ENCODE assay signal across 8 cellular contexts in genomic region chr2:235669983-235670962, GRCh38.
DNase-seq lines count a peak whose midpoint lies in the region; ATAC-seq and TF ChIP-seq lines count a peak whose summit lies in the region.

No MANE protein-coding gene starts in this region.

- H3K79me2 ChIP-seq in neural cell (replicated peaks; ENCODE audit: insufficient read depth, low read length): peaks cover 42% of the 10 kb centered on the region

- no peak overlapping the region for H2AFZ ChIP-seq in neural cell (ENCODE audit: low read depth, low read length)

- no peak overlapping the region for H3K4me3 Mint-ChIP-seq in T-helper 2 cell treated with Interferon-gamma antibody and Interleukin-4, amounts not matched to agents 5 μg/mL and 100 μg/mL, for 36 hours

- DNase-seq in HAP-1 (ENCODE audit: low spot score in 2 of 2) (no peak), RWPE2 (ENCODE audit: low spot score) (no peak), fibroblast of the conjunctiva (ENCODE audit: low read depth) (peak; percentile 61)
- DNase-seq in T-helper 2 cell treated with Interferon-gamma antibody and Interleukin-4, amounts not matched to agents 5 μg/mL and 100 μg/mL, for 36 hours (ENCODE audit: low spot score): no peak
- no peak for DNase-seq in activated CD4-positive, alpha-beta T cell treated with anti-CD3 and anti-CD28 coated beads, Interleukin-2, amount 50 U/mL, for 48 hours

- H3K27ac ChIP-seq in RWPE2 (ENCODE audit: poor library complexity, severe bottlenecking) (no peak overlapping the region), neural cell (ENCODE audit: low read length) (no peak overlapping the region)

- peak; percentile 42 for ATAC-seq in RWPE2 (ENCODE audit: low read depth)
- no peak for ATAC-seq in GM18519 (IDR thresholded peaks at IDR 0.05; ENCODE audit: low FRiP score, unreplicated experiment)
- ATAC-seq in GM18517 (IDR thresholded peaks at IDR 0.05; ENCODE audit: unreplicated experiment): no peak

- H3K36me3 ChIP-seq in HAP-1 (replicated peaks): no peaks in the 10 kb centered on the region
- no peaks in the 10 kb centered on the region for H3K36me3 ChIP-seq in RWPE2 (ENCODE audit: low read depth)
- no peaks in the 10 kb centered on the region for H3K36me3 ChIP-seq in neural cell (ENCODE audit: insufficient read depth, low read length)

- peaks cover 56% of the 10 kb centered on the region for H3K27me3 Mint-ChIP-seq in T-helper 2 cell treated with Interferon-gamma antibody and Interleukin-4, amounts not matched to agents 5 μg/mL and 100 μg/mL, for 36 hours (ENCODE audit: low read depth)

- no peak overlapping the region for H3K27ac Mint-ChIP-seq in T-helper 2 cell treated with Interferon-gamma antibody and Interleukin-4, amounts not matched to agents 5 μg/mL and 100 μg/mL, for 36 hours

- H3K4me1 ChIP-seq in HAP-1: peaks cover 10% of the 10 kb centered on the region
- H3K4me1 ChIP-seq in RWPE2 (ENCODE audit: insufficient read depth, poor library complexity, severe bottlenecking): peaks cover 20% of the 10 kb centered on the region

- H3K9me2 ChIP-seq in neural cell (ENCODE audit: insufficient read depth, low read length): no peaks in the 10 kb centered on the region

- H3K36me3 Mint-ChIP-seq in T-helper 2 cell treated with Interferon-gamma antibody and Interleukin-4, amounts not matched to agents 5 μg/mL and 100 μg/mL, for 36 hours (ENCODE audit: low read depth): no peaks in the 10 kb centered on the region

- H4K20me1 ChIP-seq in neural cell (ENCODE audit: insufficient read depth): peaks cover 29% of the 10 kb centered on the region

- peak overlapping the region; percentile 12; the same call in 1 of the 2 replicates for H3K4me3 ChIP-seq in HAP-1
- peak overlapping the region; percentile 54 for H3K4me3 ChIP-seq in RWPE2 (ENCODE audit: severe bottlenecking)
- peak overlapping the region; percentile 82 for H3K4me3 ChIP-seq in neural cell (ENCODE audit: low read length)

- TF ChIP-seq CTCF in RWPE2 (IDR thresholded peaks at IDR 0.05; ENCODE audit: poor library complexity, severe bottlenecking): peak; percentile 67
- TF ChIP-seq CTCF in neural cell (IDR thresholded peaks at IDR 0.05; ENCODE audit: poor library complexity, severe bottlenecking): peak; percentile 66

- no peak for TF ChIP-seq EP300 in neural cell (conservative IDR thresholded peaks at IDR 0.05; ENCODE audit: poor library complexity, severe bottlenecking)

- H3K4me1 Mint-ChIP-seq in T-helper 2 cell treated with Interferon-gamma antibody and Interleukin-4, amounts not matched to agents 5 μg/mL and 100 μg/mL, for 36 hours (ENCODE audit: low read depth): no peaks in the 10 kb centered on the region

- H3K9me3 Mint-ChIP-seq in T-helper 2 cell treated with Interferon-gamma antibody and Interleukin-4, amounts not matched to agents 5 μg/mL and 100 μg/mL, for 36 hours: no peaks in the 10 kb centered on the region

- H3F3A ChIP-seq in neural cell (ENCODE audit: insufficient read depth, low read length, poor library complexity, severe bottlenecking): no peaks in the 10 kb centered on the region

- in situ Hi-C loops in HAP-1 (cut with MboI; ENCODE audit: low sequenced_read_pairs): no loop called here

- H3K27me3 ChIP-seq in HAP-1 (ENCODE audit: low read depth) (no peaks in the 10 kb centered on the region), RWPE2 (ENCODE audit: insufficient read depth, poor library complexity, severe bottlenecking) (no peaks in the 10 kb centered on the region), neural cell (ENCODE audit: insufficient read depth, low read depth, low read length) (peaks cover 8% of the 10 kb centered on the region)

- H3K9ac ChIP-seq in neural cell (ENCODE audit: low read length): peak overlapping the region; percentile 56

- peak; percentile 69 for TF ChIP-seq RAD21 in neural cell (conservative IDR thresholded peaks at IDR 0.05)

- no peaks in the 10 kb centered on the region for H3K9me3 ChIP-seq in HAP-1
- H3K9me3 ChIP-seq in RWPE2 (ENCODE audit: severe bottlenecking): no peaks in the 10 kb centered on the region
- no peaks in the 10 kb centered on the region for H3K9me3 ChIP-seq in neural cell (ENCODE audit: low read length)

- no peak overlapping the region for H3K4me2 ChIP-seq in neural cell (ENCODE audit: low read length)

TF ChIP-seq in neural cell, 6 proteins besides CTCF, POLR2A, EP300 and RAD21:
- no peak for TF ChIP-seq POLR2AphosphoS5 (IDR thresholded peaks at IDR 0.05)
- TF ChIP-seq TAF1 (IDR thresholded peaks at IDR 0.05; ENCODE audit: low read depth): no peak
- peak; percentile 29 for TF ChIP-seq MXI1 (conservative IDR thresholded peaks at IDR 0.05; ENCODE audit: poor library complexity, severe bottlenecking)
- no peak for TF ChIP-seq REST (IDR thresholded peaks at IDR 0.05; ENCODE audit: borderline replicate concordance)
- peak; percentile 61 for TF ChIP-seq SMC3 (conservative IDR thresholded peaks at IDR 0.05; ENCODE audit: poor library complexity)
- no peak for TF ChIP-seq EZH2 (IDR thresholded peaks at IDR 0.05; ENCODE audit: borderline replicate concordance, insufficient read depth, low read length, poor library complexity, severe bottlenecking)
TF ChIP-seq in neural cell: peak in this region for 2.

Comparison
In these comparisons a context has a peak if more than half of its experiments do, and no peak if none do; other contexts are left out.
1. H3K4me3 ChIP-seq: peak in every context shown above with its lines; median percentile 82 in neural cell; 54 in RWPE2; 12 in HAP-1.